ENCODE assay signal across 19 cellular contexts in the genomic region with DNA sequence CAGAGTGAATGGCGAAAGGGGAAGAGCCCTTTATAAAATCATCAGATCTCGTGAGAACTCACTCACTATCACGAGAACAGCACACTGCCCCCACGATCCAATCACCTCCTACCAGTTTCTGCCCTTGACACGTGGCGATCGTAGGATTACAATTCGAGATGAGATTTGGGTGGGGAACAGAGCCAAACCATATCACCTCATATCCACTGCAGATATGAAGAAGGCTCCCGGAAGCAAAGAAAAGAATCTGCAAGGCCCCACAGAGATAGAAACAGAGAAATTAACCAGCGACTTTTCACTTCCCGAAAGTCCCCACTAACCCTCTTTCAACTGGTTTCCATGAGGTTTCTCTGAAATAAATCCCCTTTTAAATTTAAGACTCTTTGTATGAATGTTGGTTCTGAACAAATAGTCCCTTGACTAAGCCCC.
A peak's percentile ranks its signal among the peaks of the same experiment; 100 is the strongest.
DNase-seq lines count a peak whose midpoint lies in the region; ATAC-seq, FAIRE-seq and TF ChIP-seq lines count a peak whose summit lies in the region.
"Had no signal": no experiment of that assay in that cellular context is flagged by ENCODE, and none has a peak within 500 bp of the region (broad histone marks: within the 10 kb centered on the region; RNA-seq: fewer than 3 reads in every experiment).

No MANE protein-coding gene starts in this region.

- no peaks in the 10 kb centered on the region for H3K79me2 ChIP-seq in Karpas-422 (ENCODE audit: low read length)

- no peak overlapping the region for H3K27ac Mint-ChIP-seq in activated naive CD4-positive, alpha-beta T cell treated with anti-CD3 and anti-CD28 coated beads, Interleukin-2, amount 10 ng/mL, durations not matched to agents 7 days and 5 days
- H3K27ac Mint-ChIP-seq: activated CD4-positive, alpha-beta T cell treated with anti-CD3 and anti-CD28 coated beads, Interleukin-2, amount 10 ng/mL, durations not matched to agents 24 days and 14 days; activated naive CD8-positive, alpha-beta T cell treated with anti-CD3 and anti-CD28 coated beads, Interleukin-2, amount 50 U/mL, for 24 hours; naive B cell; T-helper 2 cell treated with Interferon-gamma antibody and Interleukin-4, amounts not matched to agents 5 μg/mL and 100 μg/mL, for 36 hours had no signal

- DNase-seq in GM12891 (ENCODE audit: insufficient read length, low spot score) (no peak), Karpas-422 (no peak), dermis blood vessel endothelial cell (no peak), NOMO-1 treated with dmso at 0.1 percent for 144 hours (lab: John Stamatoyannopoulos, UW; ENCODE audit: unreplicated experiment) (no peak)
- DNase-seq in activated naive CD4-positive, alpha-beta T cell treated with anti-CD3 and anti-CD28 coated beads, Interleukin-2, amount 10 ng/mL, durations not matched to agents 7 days and 5 days, result no peak
- DNase-seq: activated CD4-positive, alpha-beta T cell treated with anti-CD3 and anti-CD28 coated beads, Interleukin-2, amount 10 ng/mL, durations not matched to agents 24 days and 14 days; activated naive CD8-positive, alpha-beta T cell treated with anti-CD3 and anti-CD28 coated beads, Interleukin-2, amount 50 U/mL, for 24 hours; activated T-cell treated with anti-CD3 and anti-CD28 coated beads, Interleukin-2, amount 50 U/mL, for 4 hours; Calu3; caudate nucleus; GF-D8; naive B cell; NCI-H2081; SIG-M5 had no signal

- no peak overlapping the region for H3K4me2 ChIP-seq in Karpas-422 (ENCODE audit: low read depth, low read length, poor library complexity, severe bottlenecking)

- H3K9me3 ChIP-seq in Karpas-422 (ENCODE audit: low read length), result no peaks in the 10 kb centered on the region

- TF ChIP-seq POLR2A in GM12891 (IDR thresholded peaks at IDR 0.05; ENCODE audit: low read depth, low read length), result no peak

- no peaks in the 10 kb centered on the region for H3K9me3 Mint-ChIP-seq in activated naive CD4-positive, alpha-beta T cell treated with anti-CD3 and anti-CD28 coated beads, Interleukin-2, amount 10 ng/mL, durations not matched to agents 7 days and 5 days
- H3K9me3 Mint-ChIP-seq: activated naive CD8-positive, alpha-beta T cell treated with anti-CD3 and anti-CD28 coated beads, Interleukin-2, amount 50 U/mL, for 24 hours; activated T-cell treated with anti-CD3 and anti-CD28 coated beads, Interleukin-2, amount 50 U/mL, for 4 hours; naive B cell; T-helper 2 cell treated with Interferon-gamma antibody and Interleukin-4, amounts not matched to agents 5 μg/mL and 100 μg/mL, for 36 hours had no signal

- no peak overlapping the region for H2AFZ ChIP-seq in Karpas-422 (ENCODE audit: low read length)

- H3K4me3 ChIP-seq in Karpas-422 (ENCODE audit: low read length), result no peak overlapping the region

- ATAC-seq in GM19455 (IDR thresholded peaks at IDR 0.05; ENCODE audit: unreplicated experiment) (peak; percentile 57), HG02798 (IDR thresholded peaks at IDR 0.05; ENCODE audit: poor library complexity, unreplicated experiment) (peak; percentile 35), HG03571 (IDR thresholded peaks at IDR 0.05; ENCODE audit: unreplicated experiment) (peak; percentile 62)
- ATAC-seq: activated naive CD8-positive, alpha-beta T cell treated with anti-CD3 and anti-CD28 coated beads, Interleukin-2, amount 50 U/mL, for 24 hours; activated T-cell treated with anti-CD3 and anti-CD28 coated beads, Interleukin-2, amount 50 U/mL, for 4 hours had no signal

- no peaks in the 10 kb centered on the region for H3K4me1 Mint-ChIP-seq in activated naive CD4-positive, alpha-beta T cell treated with anti-CD3 and anti-CD28 coated beads, Interleukin-2, amount 10 ng/mL, durations not matched to agents 7 days and 5 days

- peaks cover 1% of the 10 kb centered on the region for H3K36me3 Mint-ChIP-seq in activated naive CD4-positive, alpha-beta T cell treated with anti-CD3 and anti-CD28 coated beads, Interleukin-2, amount 10 ng/mL, durations not matched to agents 7 days and 5 days
- H3K36me3 Mint-ChIP-seq: naive B cell had no signal

- no peaks in the 10 kb centered on the region for H3K27me3 ChIP-seq in Karpas-422 (ENCODE audit: low read length)

- CTCF ChIA-PET in activated naive CD4-positive, alpha-beta T cell treated with anti-CD3 and anti-CD28 coated beads, Interleukin-2, amount 10 ng/mL, durations not matched to agents 7 days and 5 days (lab: Charles Lee), result no interaction called here

- H4K20me1 ChIP-seq in Karpas-422 (ENCODE audit: insufficient read depth, low read depth, low read length), result no peaks in the 10 kb centered on the region

- H3K36me3 ChIP-seq in Karpas-422 (ENCODE audit: insufficient read depth, low read length), result no peaks in the 10 kb centered on the region

- H3K27me3 Mint-ChIP-seq in activated naive CD4-positive, alpha-beta T cell treated with anti-CD3 and anti-CD28 coated beads, Interleukin-2, amount 10 ng/mL, durations not matched to agents 7 days and 5 days, result peaks cover 10% of the 10 kb centered on the region
- H3K27me3 Mint-ChIP-seq: activated CD4-positive, alpha-beta T cell treated with anti-CD3 and anti-CD28 coated beads, Interleukin-2, amount 10 ng/mL, durations not matched to agents 24 days and 14 days; activated naive CD8-positive, alpha-beta T cell treated with anti-CD3 and anti-CD28 coated beads, Interleukin-2, amount 50 U/mL, for 24 hours had no signal

- H3K27ac ChIP-seq in Karpas-422 (ENCODE audit: low read length), result no peak overlapping the region

- H3K9me2 ChIP-seq in Karpas-422 (replicated peaks; ENCODE audit: insufficient read depth, low read length), result no peaks in the 10 kb centered on the region

- no peak overlapping the region for H3K4me3 Mint-ChIP-seq in activated naive CD4-positive, alpha-beta T cell treated with anti-CD3 and anti-CD28 coated beads, Interleukin-2, amount 10 ng/mL, durations not matched to agents 7 days and 5 days
- H3K4me3 Mint-ChIP-seq: activated CD4-positive, alpha-beta T cell treated with anti-CD3 and anti-CD28 coated beads, Interleukin-2, amount 10 ng/mL, durations not matched to agents 24 days and 14 days; activated naive CD8-positive, alpha-beta T cell treated with anti-CD3 and anti-CD28 coated beads, Interleukin-2, amount 50 U/mL, for 24 hours; activated T-cell treated with anti-CD3 and anti-CD28 coated beads, Interleukin-2, amount 50 U/mL, for 4 hours; naive B cell; T-helper 2 cell treated with Interferon-gamma antibody and Interleukin-4, amounts not matched to agents 5 μg/mL and 100 μg/mL, for 36 hours had no signal

- FAIRE-seq in GM12891 (lab: Jason Lieb, UNC), result no peak
- FAIRE-seq: frontal cortex had no signal

- H3K9ac ChIP-seq in Karpas-422 (ENCODE audit: low read length), result no peak overlapping the region

- no peaks in the 10 kb centered on the region for H3K4me1 ChIP-seq in Karpas-422 (ENCODE audit: low read length)

TF ChIP-seq in GM12891, 5 proteins besides CTCF, POLR2A, EP300 and RAD21:
- TF ChIP-seq SPI1 (IDR thresholded peaks at IDR 0.05; ENCODE audit: low read depth, low read length) (peak; percentile 86), TAF1 (IDR thresholded peaks at IDR 0.05; ENCODE audit: low read depth, low read length) (peak; percentile 26; the same call in 1 of the 2 replicates), PAX5 (IDR thresholded peaks at IDR 0.05; ENCODE audit: insufficient read depth, low read length, severe bottlenecking) (no peak), POLR2AphosphoS5 (IDR thresholded peaks at IDR 0.05; ENCODE audit: low read depth, low read length) (0 out of 2 replicates have a peak, but pooled peaks have one; percentile 37)
